23 cellular contexts compared by ENCODE assay signal in genomic region chr9:121781143-121781542, GRCh38.
A peak's percentile ranks its signal among the peaks of the same experiment; 100 is the strongest.
DNase-seq lines count a peak whose midpoint lies in the region; ATAC-seq and TF ChIP-seq lines count a peak whose summit lies in the region.
"Had no signal": no experiment of that assay in that cellular context is flagged by ENCODE, and none has a peak within 500 bp of the region (broad histone marks: within the 10 kb centered on the region; RNA-seq: fewer than 3 reads in every experiment).

No MANE protein-coding gene starts in this region.

- H4K20me1 ChIP-seq in neural progenitor cell (ENCODE audit: low read depth), result peaks cover 32% of the 10 kb centered on the region

- H3K4me1 ChIP-seq in endodermal cell (ENCODE audit: control insufficient read depth, insufficient read depth, low read length) (no peaks in the 10 kb centered on the region), neural progenitor cell (peaks cover 60% of the 10 kb centered on the region), upper lobe of right lung (peaks cover 3% of the 10 kb centered on the region)
- H3K4me1 ChIP-seq: HAP-1, SJSA1 had no signal

- no peak for TF ChIP-seq CTCF in activated CD8-positive, alpha-beta T cell treated with anti-CD3 and anti-CD28 coated beads for 36 hours (IDR thresholded peaks at IDR 0.05)
- no peak for TF ChIP-seq CTCF in endodermal cell (conservative IDR thresholded peaks at IDR 0.05)
- no peak for TF ChIP-seq CTCF in neural progenitor cell (IDR thresholded peaks at IDR 0.05)
- no peak for TF ChIP-seq CTCF in upper lobe of right lung (IDR thresholded peaks at IDR 0.05)

- CTCF ChIA-PET in activated CD8-positive, alpha-beta T cell treated with anti-CD3 and anti-CD28 coated beads, Interleukin-2, amount 10 ng/mL, durations not matched to agents 7 days and 5 days (lab: Charles Lee), result no interaction called here
- CTCF ChIA-PET in activated CD8-positive, alpha-beta T cell treated with anti-CD3 and anti-CD28 coated beads for 36 hours (lab: Charles Lee), result no interaction called here

- peaks cover 44% of the 10 kb centered on the region for H3F3A ChIP-seq in neural progenitor cell (ENCODE audit: low read depth)

- H3K27ac ChIP-seq in endodermal cell (ENCODE audit: low read depth, low read length), result peak overlapping the region; percentile 24
- peak overlapping the region; percentile 94 for H3K27ac ChIP-seq in neural progenitor cell
- H3K27ac ChIP-seq in upper lobe of right lung, result no peak overlapping the region
- H3K27ac ChIP-seq: SJSA1 had no signal

- in situ Hi-C loops in KBM-7 (cut with MboI; ENCODE audit: low pct_unique_long_range_greater_than_20kb, low sequenced_read_pairs), result no loop called here

- no peak for ATAC-seq in activated CD8-positive, alpha-beta T cell treated with anti-CD3 and anti-CD28 coated beads, Interleukin-2, amount 10 ng/mL, durations not matched to agents 7 days and 5 days
- no peak for ATAC-seq in activated CD8-positive, alpha-beta T cell treated with anti-CD3 and anti-CD28 coated beads for 36 hours
- no peak for ATAC-seq in upper lobe of right lung
- ATAC-seq: GM12878, HepG2, Panc1 had no signal

- H3K4me3 Mint-ChIP-seq in activated CD8-positive, alpha-beta T cell treated with anti-CD3 and anti-CD28 coated beads, Interleukin-2, amount 10 ng/mL, durations not matched to agents 7 days and 5 days, result no peak overlapping the region
- no peak overlapping the region for H3K4me3 Mint-ChIP-seq in activated CD8-positive, alpha-beta T cell treated with anti-CD3 and anti-CD28 coated beads for 36 hours
- H3K4me3 Mint-ChIP-seq in endodermal cell, result no peak overlapping the region
- H3K4me3 Mint-ChIP-seq in neural progenitor cell, result peak overlapping the region; percentile 63
- H3K4me3 Mint-ChIP-seq: B cell; CD4-positive, alpha-beta memory T cell had no signal

- H3K4me2 ChIP-seq in neural progenitor cell, result peak overlapping the region; percentile 70

- peaks cover 9% of the 10 kb centered on the region for H3K27me3 Mint-ChIP-seq in activated CD8-positive, alpha-beta T cell treated with anti-CD3 and anti-CD28 coated beads, Interleukin-2, amount 10 ng/mL, durations not matched to agents 7 days and 5 days (ENCODE audit: low read depth)
- H3K27me3 Mint-ChIP-seq in activated CD8-positive, alpha-beta T cell treated with anti-CD3 and anti-CD28 coated beads for 36 hours, result no peaks in the 10 kb centered on the region
- H3K27me3 Mint-ChIP-seq in endodermal cell (ENCODE audit: insufficient read depth), result no peaks in the 10 kb centered on the region
- peaks cover 8% of the 10 kb centered on the region for H3K27me3 Mint-ChIP-seq in neural progenitor cell (ENCODE audit: insufficient read depth, low read depth)
- H3K27me3 Mint-ChIP-seq: B cell had no signal

- H3K27ac Mint-ChIP-seq in activated CD8-positive, alpha-beta T cell treated with anti-CD3 and anti-CD28 coated beads, Interleukin-2, amount 10 ng/mL, durations not matched to agents 7 days and 5 days, result peak overlapping the region; percentile 2
- no peak overlapping the region for H3K27ac Mint-ChIP-seq in activated CD8-positive, alpha-beta T cell treated with anti-CD3 and anti-CD28 coated beads for 36 hours
- H3K27ac Mint-ChIP-seq in endodermal cell, result peak overlapping the region; percentile 52
- H3K27ac Mint-ChIP-seq in neural progenitor cell, result peak overlapping the region; percentile 70
- H3K27ac Mint-ChIP-seq: B cell; CD4-positive, alpha-beta memory T cell had no signal

- peaks cover 12% of the 10 kb centered on the region for H3K79me2 ChIP-seq in neural progenitor cell (ENCODE audit: low read depth)

- intact Hi-C loops in activated CD8-positive, alpha-beta T cell treated with anti-CD3 and anti-CD28 coated beads for 36 hours (cut with micrococcal nuclease), result no loop called here
- intact Hi-C loops in upper lobe of right lung (cut with DNase I), result no loop called here

- H3K4me3 ChIP-seq in endodermal cell (ENCODE audit: low read length) (no peak overlapping the region), neural progenitor cell (no peak overlapping the region), upper lobe of right lung (no peak overlapping the region)
- H3K4me3 ChIP-seq: GM12878, HAP-1, SJSA1 had no signal

- H3K9ac ChIP-seq in endodermal cell (ENCODE audit: extremely low read depth, low read length, poor library complexity, severe bottlenecking) (no peak overlapping the region), neural progenitor cell (no peak overlapping the region)

- DNase-seq in activated CD8-positive, alpha-beta T cell treated with anti-CD3 and anti-CD28 coated beads, Interleukin-2, amount 10 ng/mL, durations not matched to agents 7 days and 5 days, result no peak
- no peak for DNase-seq in activated CD8-positive, alpha-beta T cell treated with anti-CD3 and anti-CD28 coated beads for 36 hours
- DNase-seq in endodermal cell, result peak; percentile 28
- DNase-seq in neural progenitor cell (ENCODE audit: low spot score), result no peak
- DNase-seq in upper lobe of right lung, result peak; percentile 58
- DNase-seq in KBM-7, result no peak
- no peak for DNase-seq in NCI-H187 (lab: John Stamatoyannopoulos, UW)
- DNase-seq in DMS153 (lab: John Stamatoyannopoulos, UW), result no peak
- DNase-seq: 8988T; CD4-positive, alpha-beta memory T cell; DMS53; EL; KG1; MV-4-11; NCI-H1694 treated with DMSO at 0.1 percent for 48 hours; NCI-H2227 treated with DMSO at 0.1 percent for 48 hours; NCI-H510A treated with DMSO at 0.1 percent for 48 hours had no signal

- POLR2A ChIA-PET in activated CD8-positive, alpha-beta T cell treated with anti-CD3 and anti-CD28 coated beads, Interleukin-2, amount 10 ng/mL, durations not matched to agents 7 days and 5 days (lab: Charles Lee), result no interaction called here
- POLR2A ChIA-PET in activated CD8-positive, alpha-beta T cell treated with anti-CD3 and anti-CD28 coated beads for 36 hours (lab: Charles Lee), result no interaction called here

- H3K27me3 ChIP-seq in endodermal cell (ENCODE audit: control insufficient read depth, insufficient read depth, low read length, poor library complexity, severe bottlenecking) (no peaks in the 10 kb centered on the region), neural progenitor cell (no peaks in the 10 kb centered on the region), upper lobe of right lung (no peaks in the 10 kb centered on the region)
- H3K27me3 ChIP-seq: SJSA1 had no signal

- H3K36me3 ChIP-seq in endodermal cell (ENCODE audit: control insufficient read depth, insufficient read depth, low read length) (peaks cover 44% of the 10 kb centered on the region), neural progenitor cell (no peaks in the 10 kb centered on the region), upper lobe of right lung (peaks cover 71% of the 10 kb centered on the region)
- H3K36me3 ChIP-seq: SJSA1 had no signal

- no peak overlapping the region for H2AFZ ChIP-seq in neural progenitor cell (replicated peaks)

- no peaks in the 10 kb centered on the region for H3K9me3 Mint-ChIP-seq in activated CD8-positive, alpha-beta T cell treated with anti-CD3 and anti-CD28 coated beads, Interleukin-2, amount 10 ng/mL, durations not matched to agents 7 days and 5 days (ENCODE audit: insufficient read depth)
- H3K9me3 Mint-ChIP-seq in activated CD8-positive, alpha-beta T cell treated with anti-CD3 and anti-CD28 coated beads for 36 hours, result peaks cover 3% of the 10 kb centered on the region
- H3K9me3 Mint-ChIP-seq in endodermal cell (peaks cover 1% of the 10 kb centered on the region), neural progenitor cell (peaks cover 9% of the 10 kb centered on the region)

- no peaks in the 10 kb centered on the region for H3K36me3 Mint-ChIP-seq in activated CD8-positive, alpha-beta T cell treated with anti-CD3 and anti-CD28 coated beads, Interleukin-2, amount 10 ng/mL, durations not matched to agents 7 days and 5 days (ENCODE audit: low read depth)
- no peaks in the 10 kb centered on the region for H3K36me3 Mint-ChIP-seq in activated CD8-positive, alpha-beta T cell treated with anti-CD3 and anti-CD28 coated beads for 36 hours (ENCODE audit: low read depth)
- H3K36me3 Mint-ChIP-seq in endodermal cell (ENCODE audit: low read depth) (peaks cover 60% of the 10 kb centered on the region), neural progenitor cell (peaks cover 43% of the 10 kb centered on the region)
- H3K36me3 Mint-ChIP-seq: CD4-positive, alpha-beta memory T cell had no signal

- H3K4me1 Mint-ChIP-seq in activated CD8-positive, alpha-beta T cell treated with anti-CD3 and anti-CD28 coated beads, Interleukin-2, amount 10 ng/mL, durations not matched to agents 7 days and 5 days (ENCODE audit: low read depth), result peaks cover 20% of the 10 kb centered on the region
- peaks cover 8% of the 10 kb centered on the region for H3K4me1 Mint-ChIP-seq in activated CD8-positive, alpha-beta T cell treated with anti-CD3 and anti-CD28 coated beads for 36 hours (ENCODE audit: low read depth)
- H3K4me1 Mint-ChIP-seq in endodermal cell (peaks cover 11% of the 10 kb centered on the region), neural progenitor cell (peaks cover 64% of the 10 kb centered on the region)

- peaks cover 5% of the 10 kb centered on the region for H3K9me3 ChIP-seq in endodermal cell (ENCODE audit: control insufficient read depth, low read length)
- no peaks in the 10 kb centered on the region for H3K9me3 ChIP-seq in neural progenitor cell (ENCODE audit: low read depth)
- H3K9me3 ChIP-seq in upper lobe of right lung, result no peaks in the 10 kb centered on the region
- H3K9me3 ChIP-seq: HAP-1, SJSA1 had no signal

- 93 to 96% methylated on average over 2 to 8 of the region's 8 CpGs for WGBS in endodermal cell (ENCODE audit: insufficient coverage in 1 of 2, insufficient read length in 1 of 2), 2 experiments

Comparison
In these comparisons a context has a peak if more than half of its experiments do, and no peak if none do; other contexts are left out.
1. DNase-seq: peak in endodermal cell (single experiment) and upper lobe of right lung (single experiment); none in activated CD8-positive, alpha-beta T cell treated with anti-CD3 and anti-CD28 coated beads, Interleukin-2, amount 10 ng/mL, durations not matched to agents 7 days and 5 days (single experiment), activated CD8-positive, alpha-beta T cell treated with anti-CD3 and anti-CD28 coated beads for 36 hours (single experiment), neural progenitor cell (single experiment), KBM-7 (single experiment), NCI-H187 (0 of 2) and DMS153 (single experiment).